Comparison of ENCODE assay signal across 8 cellular contexts in genomic region chr22:38461414-38462081, GRCh38. TPM values are rescaled to one million over a fixed set of nuclear protein-coding genes. Genes with fewer than 3 reads are reported as not detected.
DNase-seq lines count a peak whose midpoint lies in the region; ATAC-seq lines count a peak whose summit lies in the region.

No MANE protein-coding gene starts in this region.

- no peak for ATAC-seq in HG02798 (IDR thresholded peaks at IDR 0.05; ENCODE audit: poor library complexity, unreplicated experiment)

- no peak overlapping the region for H2AK5ac ChIP-seq in mesendoderm (ENCODE audit: low read length)

- no peak overlapping the region for H3K9ac ChIP-seq in mesendoderm (ENCODE audit: low read length)

- no CpG with 5 or more reads among the region's 51 CpGs for WGBS in mesendoderm (ENCODE audit: extremely low coverage, insufficient coverage, low lambda C conversion rate)

- H3K79me2 ChIP-seq in mesendoderm (ENCODE audit: control insufficient read depth, insufficient read depth, low read length) = no peaks in the 10 kb centered on the region

- H3K27ac ChIP-seq in mesendoderm (ENCODE audit: low read depth, low read length) = no peak overlapping the region

- H2BK5ac ChIP-seq in mesendoderm (ENCODE audit: low read length) = no peak overlapping the region

- no peaks in the 10 kb centered on the region for H3K36me3 ChIP-seq in mesendoderm (ENCODE audit: control insufficient read depth, insufficient read depth, low read length)

- no peak overlapping the region for H3K23ac ChIP-seq in mesendoderm (ENCODE audit: low read length)

- H3K4me3 ChIP-seq in mesendoderm (ENCODE audit: low read length) = no peak overlapping the region

- H3K4ac ChIP-seq in mesendoderm (ENCODE audit: low read depth, low read length) = no peak overlapping the region

- H2BK120ac ChIP-seq in mesendoderm (ENCODE audit: low read depth, low read length) = no peak overlapping the region

- no peak overlapping the region for H3K18ac ChIP-seq in mesendoderm (ENCODE audit: low read length)

- H4K5ac ChIP-seq in mesendoderm (ENCODE audit: low read length) = no peak overlapping the region

- peaks cover 2% of the 10 kb centered on the region for H3K27me3 ChIP-seq in mesendoderm (ENCODE audit: insufficient read depth, low read length, poor library complexity)

- H3K79me1 ChIP-seq in mesendoderm (ENCODE audit: low read length) = no peaks in the 10 kb centered on the region

- peak overlapping the region; percentile 8 for H3K4me2 ChIP-seq in mesendoderm (ENCODE audit: low read length)

- H3K4me1 ChIP-seq in mesendoderm (ENCODE audit: control insufficient read depth, low read depth, low read length) = no peaks in the 10 kb centered on the region

- no peak overlapping the region for H4K8ac ChIP-seq in mesendoderm (ENCODE audit: low read depth, low read length)

- peak overlapping the region; percentile 26 for H3K56ac ChIP-seq in mesendoderm (ENCODE audit: low read length)

- no peak overlapping the region for H2BK15ac ChIP-seq in mesendoderm (replicated peaks; ENCODE audit: low read depth)

- DNase-seq in AG08396 (ENCODE audit: low spot score) (peak; percentile 87), HK-2 (ENCODE audit: unreplicated experiment) (peak; percentile 77), NCI-H69 (lab: John Stamatoyannopoulos, UW) (peak; percentile 98), epidermal melanocyte (ENCODE audit: insufficient read length, low spot score) (peak; percentile 76), mesendoderm (peak; percentile 97)
- DNase-seq in activated CD8-positive, alpha-beta memory T cell treated with anti-CD3 and anti-CD28 coated beads for 48 hours (ENCODE audit: low read depth in 2 of 3, low spot score in 2 of 3) = peak in 2 of 3 experiments; percentile 23 to 40
- peak; percentile 50 to 62 for DNase-seq in stimulated activated CD8-positive, alpha-beta memory T cell treated with anti-CD3 and anti-CD28 coated beads, Interleukin-15, amount 100 ng/mL, for 48 hours (ENCODE audit: low read depth in 2 of 2)

RNA-seq across cellular contexts. Expression of gene KDELR3, which starts 6.3 kb away (rescaled TPM):
- 5.6 TPM for polyA plus RNA-seq in mesendoderm (2013, experiment 1 of 2)
- polyA plus RNA-seq in mesendoderm (2013, experiment 2 of 2) = 6.0 TPM

RNA-seq across cellular contexts. Expression of gene KCNJ4, which starts 6.5 kb away (rescaled TPM):
- polyA plus RNA-seq in mesendoderm (2013, experiment 1 of 2) = 0.14 TPM
- polyA plus RNA-seq in mesendoderm (2013, experiment 2 of 2) = 0.14 TPM

RNA-seq across cellular contexts. Expression of gene DDX17, which starts 44.6 kb away (rescaled TPM):
- 135 TPM for polyA plus RNA-seq in mesendoderm (2013, experiment 1 of 2)
- 135 TPM for polyA plus RNA-seq in mesendoderm (2013, experiment 2 of 2)

Comparison
In these comparisons a context has a peak if more than half of its experiments do, and no peak if none do; other contexts are left out.
1. DNase-seq: peak in every context shown above with its lines; median percentile 98 in NCI-H69; 97 in mesendoderm; 87 in AG08396; 77 in HK-2; 76 in epidermal melanocyte; 56 in stimulated activated CD8-positive, alpha-beta memory T cell treated with anti-CD3 and anti-CD28 coated beads, Interleukin-15, amount 100 ng/mL, for 48 hours; 32 in activated CD8-positive, alpha-beta memory T cell treated with anti-CD3 and anti-CD28 coated beads for 48 hours.